In genomic region chr10:22541900-22542299, GRCh38 we compare ENCODE assay signal across 21 cellular contexts.
DNase-seq lines count a peak whose midpoint lies in the region; ATAC-seq, FAIRE-seq and TF ChIP-seq lines count a peak whose summit lies in the region.
"Had no signal": no experiment of that assay in that cellular context is flagged by ENCODE, and none has a peak within 500 bp of the region (broad histone marks: within the 10 kb centered on the region; RNA-seq: fewer than 3 reads in every experiment).

No MANE protein-coding gene starts in this region.

- no peak for DNase-seq in activated T-cell treated with anti-CD3 and anti-CD28 coated beads, Interleukin-2, amount 50 U/mL, for 72 hours
- DNase-seq in activated T-cell treated with anti-CD3 and anti-CD28 coated beads for 4 hours (no peak), H1 (ENCODE audit: low read depth in 1 of 2, low spot score in 2 of 2) (no peak), neural progenitor cell (ENCODE audit: low spot score) (no peak), prostate gland (ENCODE audit: low spot score) (no peak), DMS153 treated with DMSO at 0.1 percent for 48 hours (lab: John Stamatoyannopoulos, UW; ENCODE audit: unreplicated experiment) (no peak)
- DNase-seq in activated CD8-positive, alpha-beta T cell treated with anti-CD3 and anti-CD28 coated beads for 36 hours: no peak
- no peak for DNase-seq in stimulated activated CD8-positive, alpha-beta memory T cell treated with anti-CD3 and anti-CD28 coated beads, Interleukin-4, amount 100 ng/mL, for 48 hours
- DNase-seq: 8988T; Caco-2; GM23248; Kasumi-1; MG63; NCI-H1048; NCI-H1436; NCI-H1930; NK-92 treated with Interleukin-12 subunit alpha and Interleukin-12 subunit beta, amount 100 ng/mL, for 24 hours had no signal

- H3K4me1 ChIP-seq in H1 (replicated peaks in 1 of 4; ENCODE audit: control insufficient read depth in 3 of 4, insufficient read depth in 4 of 4, low read length in 3 of 4): no peaks in the 10 kb centered on the region
- peaks cover 5% of the 10 kb centered on the region for H3K4me1 ChIP-seq in neural progenitor cell
- H3K4me1 ChIP-seq in prostate gland (replicated peaks): no peaks in the 10 kb centered on the region
- H3K4me1 ChIP-seq: Caco-2 had no signal

- H4K20me1 ChIP-seq in H1 (replicated peaks in 1 of 2; ENCODE audit: control insufficient read depth in 1 of 2, insufficient read depth in 2 of 2, low read length in 2 of 2) (peaks cover 0 to 3% of the 10 kb centered on the region in 2 experiments), neural progenitor cell (ENCODE audit: low read depth) (no peaks in the 10 kb centered on the region)

- H3K14ac ChIP-seq in H1 (ENCODE audit: insufficient read length): no peak overlapping the region

- TF ChIP-seq RAD21 in H1 (IDR thresholded peaks at IDR 0.05 in 1 of 2, conservative IDR thresholded peaks at IDR 0.05 in 1 of 2; ENCODE audit: low read depth in 2 of 2, low read length in 2 of 2): no peak

- H2BK120ac ChIP-seq in H1 (replicated peaks; ENCODE audit: low read depth, low read length): no peak overlapping the region

- H3K23me2 ChIP-seq in H1 (ENCODE audit: low read depth, low read length): no peaks in the 10 kb centered on the region

- H3K9me3 Mint-ChIP-seq in activated T-cell treated with anti-CD3 and anti-CD28 coated beads, Interleukin-2, amount 50 U/mL, for 72 hours: no peaks in the 10 kb centered on the region
- no peaks in the 10 kb centered on the region for H3K9me3 Mint-ChIP-seq in activated CD8-positive, alpha-beta T cell treated with anti-CD3 and anti-CD28 coated beads for 36 hours
- H3K9me3 Mint-ChIP-seq in neural progenitor cell: no peaks in the 10 kb centered on the region

- peaks cover 11 to 34% of the 10 kb centered on the region in 2 donors for H3K36me3 Mint-ChIP-seq in activated T-cell treated with anti-CD3 and anti-CD28 coated beads, Interleukin-2, amount 50 U/mL, for 72 hours (ENCODE audit: insufficient read depth in 2 of 2)
- H3K36me3 Mint-ChIP-seq in activated CD8-positive, alpha-beta T cell treated with anti-CD3 and anti-CD28 coated beads for 36 hours (ENCODE audit: low read depth): peaks cover 72% of the 10 kb centered on the region
- H3K36me3 Mint-ChIP-seq in neural progenitor cell: peaks cover 23% of the 10 kb centered on the region

- H4K91ac ChIP-seq in H1 (replicated peaks; ENCODE audit: insufficient read length, low read length): no peak overlapping the region

- no peak for TF ChIP-seq EP300 in H1 (IDR thresholded peaks at IDR 0.05; ENCODE audit: borderline replicate concordance in 1 of 2, low read depth in 2 of 2, low read length in 2 of 2)

- no peak overlapping the region for H3K4me3 ChIP-seq in H1 (ENCODE audit: extremely low read depth in 1 of 4, insufficient read depth in 2 of 4, low read depth in 3 of 4, low read length in 4 of 4)
- H3K4me3 ChIP-seq in neural progenitor cell: no peak overlapping the region
- no peak overlapping the region for H3K4me3 ChIP-seq in prostate gland
- H3K4me3 ChIP-seq: GM12878, GM23248, MG63 had no signal

- no peaks in the 10 kb centered on the region for H3K27me3 ChIP-seq in H1 (replicated peaks in 1 of 4; ENCODE audit: control insufficient read depth in 3 of 4, extremely low read depth in 1 of 4, insufficient read depth in 3 of 4, low read length in 3 of 4)
- H3K27me3 ChIP-seq in neural progenitor cell: no peaks in the 10 kb centered on the region
- H3K27me3 ChIP-seq in prostate gland (replicated peaks; ENCODE audit: insufficient read depth): no peaks in the 10 kb centered on the region
- H3K27me3 ChIP-seq: MG63 had no signal

- H2AFZ ChIP-seq in H1 (ENCODE audit: low read length): no peak overlapping the region
- no peak overlapping the region for H2AFZ ChIP-seq in neural progenitor cell (replicated peaks)
- H2AFZ ChIP-seq: GM23248 had no signal

- CTCF ChIA-PET in activated CD8-positive, alpha-beta T cell treated with anti-CD3 and anti-CD28 coated beads for 36 hours (lab: Charles Lee): interaction anchor here (1.1 kb wide), 1 partner anchor 447 kb away, joined by 3 read pairs; no protein-coding TSS in a partner anchor
- CTCF ChIA-PET in H1 (lab: Charles Lee; ENCODE audit: partially characterized antibody): interaction anchor here (0.9 to 1.6 kb wide), 4 partner anchors 8 to 549 kb away, joined by 3 to 4 read pairs (median 3); no protein-coding TSS in a partner anchor

- peak overlapping the region; percentile 3 for H3K27ac Mint-ChIP-seq in activated T-cell treated with anti-CD3 and anti-CD28 coated beads, Interleukin-2, amount 50 U/mL, for 72 hours
- H3K27ac Mint-ChIP-seq in activated CD8-positive, alpha-beta T cell treated with anti-CD3 and anti-CD28 coated beads for 36 hours: peak overlapping the region; percentile 27
- peak overlapping the region; percentile 17 for H3K27ac Mint-ChIP-seq in neural progenitor cell
- H3K27ac Mint-ChIP-seq: B cell had no signal

- no peaks in the 10 kb centered on the region for H3K27me3 Mint-ChIP-seq in activated T-cell treated with anti-CD3 and anti-CD28 coated beads, Interleukin-2, amount 50 U/mL, for 72 hours (ENCODE audit: low read depth)
- no peaks in the 10 kb centered on the region for H3K27me3 Mint-ChIP-seq in activated CD8-positive, alpha-beta T cell treated with anti-CD3 and anti-CD28 coated beads for 36 hours
- peaks cover 7% of the 10 kb centered on the region for H3K27me3 Mint-ChIP-seq in neural progenitor cell (ENCODE audit: insufficient read depth, low read depth)
- H3K27me3 Mint-ChIP-seq: B cell had no signal

- no peak overlapping the region for H2AK5ac ChIP-seq in H1 (ENCODE audit: low read depth, low read length)

- POLR2A ChIA-PET in activated CD8-positive, alpha-beta T cell treated with anti-CD3 and anti-CD28 coated beads for 36 hours (lab: Charles Lee): interaction anchor here (1.0 kb wide), 2 partner anchors 43 to 351 kb away, joined by 3 to 4 read pairs; no protein-coding TSS in a partner anchor
- POLR2A ChIA-PET in H1 (lab: Charles Lee; ENCODE audit: partially characterized antibody): no interaction called here

- H3F3A ChIP-seq in neural progenitor cell (ENCODE audit: low read depth): peaks cover 8% of the 10 kb centered on the region

- H3K18ac ChIP-seq in H1 (ENCODE audit: extremely low read depth, low read length): no peak overlapping the region

- H3K36me3 ChIP-seq in H1 (ENCODE audit: control insufficient read depth in 2 of 4, insufficient read depth in 4 of 4, low read length in 3 of 4): peaks cover 4 to 35% (median 18%) of the 10 kb centered on the region in 4 experiments; a peak in 5 of 8 replicates
- H3K36me3 ChIP-seq in neural progenitor cell: no peaks in the 10 kb centered on the region
- no peaks in the 10 kb centered on the region for H3K36me3 ChIP-seq in prostate gland
- H3K36me3 ChIP-seq: MG63 had no signal

- no peak for TF ChIP-seq CTCF in activated CD8-positive, alpha-beta T cell treated with anti-CD3 and anti-CD28 coated beads for 36 hours (IDR thresholded peaks at IDR 0.05)
- TF ChIP-seq CTCF in H1 (IDR thresholded peaks at IDR 0.05; ENCODE audit: control extremely low read depth in 1 of 3, insufficient read depth in 1 of 3, low read depth in 1 of 3, low read length in 3 of 3): no peak
- no peak for TF ChIP-seq CTCF in neural progenitor cell (IDR thresholded peaks at IDR 0.05)
- TF ChIP-seq CTCF in prostate gland (IDR thresholded peaks at IDR 0.05): no peak

- no peak overlapping the region for H3K56ac ChIP-seq in H1 (replicated peaks; ENCODE audit: insufficient read length, low read depth, low read length)

- H2BK20ac ChIP-seq in H1 (ENCODE audit: low read length): no peak overlapping the region

- peak overlapping the region; percentile 31; the same call in 1 of the 2 replicates for H4K8ac ChIP-seq in H1 (ENCODE audit: extremely low read depth, insufficient read depth, low read length)

- H3K23ac ChIP-seq in H1 (ENCODE audit: insufficient read length): no peak overlapping the region

- no peaks in the 10 kb centered on the region for H3K79me1 ChIP-seq in H1 (ENCODE audit: low read depth, low read length)

- H3K9me3 ChIP-seq in H1 (ENCODE audit: insufficient read depth in 2 of 2, low read depth in 1 of 2, low read length in 1 of 2) (no peaks in the 10 kb centered on the region), neural progenitor cell (ENCODE audit: low read depth) (no peaks in the 10 kb centered on the region), prostate gland (no peaks in the 10 kb centered on the region)
- H3K9me3 ChIP-seq: Caco-2, MG63 had no signal

- intact Hi-C loops in activated CD8-positive, alpha-beta T cell treated with anti-CD3 and anti-CD28 coated beads for 36 hours (cut with micrococcal nuclease): no loop called here
- intact Hi-C loops in prostate gland (cut with DNase I): no loop called here

- WGBS in H1 (ENCODE audit: extremely low coverage in 1 of 2, insufficient coverage in 1 of 2, insufficient read length in 1 of 2, insufficient replicate concordance in 2 of 2, low coverage in 1 of 2, low lambda C conversion rate in 2 of 2, missing lambda C conversion rate in 1 of 2), 2 experiments: 92% methylated on average over 7 of the region's 10 CpGs; no CpG with 5 or more reads in 1 of the 2 experiments
- 87% methylated on average over 10 of the region's 10 CpGs for WGBS in prostate gland

- H2BK5ac ChIP-seq in H1 (ENCODE audit: low read depth, low read length): no peak overlapping the region

- H3K79me2 ChIP-seq in H1 (ENCODE audit: control insufficient read depth in 1 of 2, insufficient read depth in 2 of 2, low read length in 2 of 2) (no peaks in the 10 kb centered on the region), neural progenitor cell (ENCODE audit: low read depth) (no peaks in the 10 kb centered on the region)

- H3K4me1 Mint-ChIP-seq in activated T-cell treated with anti-CD3 and anti-CD28 coated beads, Interleukin-2, amount 50 U/mL, for 72 hours (ENCODE audit: low read depth): peaks cover 21% of the 10 kb centered on the region
- H3K4me1 Mint-ChIP-seq in activated CD8-positive, alpha-beta T cell treated with anti-CD3 and anti-CD28 coated beads for 36 hours (ENCODE audit: low read depth): peaks cover 18% of the 10 kb centered on the region
- peaks cover 34% of the 10 kb centered on the region for H3K4me1 Mint-ChIP-seq in neural progenitor cell

- H3K4me2 ChIP-seq in H1 (ENCODE audit: insufficient read depth in 1 of 2, low read depth in 2 of 2, low read length in 2 of 2): no peak overlapping the region
- no peak overlapping the region for H3K4me2 ChIP-seq in neural progenitor cell

- no peak for FAIRE-seq in H1 (lab: Jason Lieb, UNC)
- FAIRE-seq: GM12878, RCC 7860 had no signal

- H3K4ac ChIP-seq in H1 (replicated peaks; ENCODE audit: insufficient read length, low read depth, low read length): no peak overlapping the region

- H3K9ac ChIP-seq in H1 (replicated peaks in 1 of 4; ENCODE audit: extremely low read depth in 1 of 4, low read depth in 3 of 4, low read length in 3 of 4): no peak overlapping the region
- no peak overlapping the region for H3K9ac ChIP-seq in neural progenitor cell
- H3K9ac ChIP-seq: GM23248 had no signal

- H4K5ac ChIP-seq in H1 (ENCODE audit: insufficient read length, low read depth, low read length): no peak overlapping the region

- TF ChIP-seq POLR2A in H1 (IDR thresholded peaks at IDR 0.05; ENCODE audit: control extremely low read depth in 1 of 2, low read depth in 2 of 2, low read length in 2 of 2) (no peak), prostate gland (IDR thresholded peaks at IDR 0.05) (no peak)

- no peak overlapping the region for H2BK15ac ChIP-seq in H1 (ENCODE audit: low read length)

- H3K27ac ChIP-seq in H1 (ENCODE audit: low read depth, low read length) (peak overlapping the region; percentile 44; the same call in 1 of the 2 replicates), neural progenitor cell (no peak overlapping the region), prostate gland (no peak overlapping the region)
- H3K27ac ChIP-seq: GM23248 had no signal

- no peak for ATAC-seq in activated T-cell treated with anti-CD3 and anti-CD28 coated beads, Interleukin-2, amount 50 U/mL, for 72 hours (replicated peaks in 1 of 2)
- ATAC-seq in activated CD8-positive, alpha-beta T cell treated with anti-CD3 and anti-CD28 coated beads for 36 hours: no peak
- ATAC-seq: GM12878, Right ventricle myocardium inferior had no signal

- H3K4me3 Mint-ChIP-seq in activated T-cell treated with anti-CD3 and anti-CD28 coated beads, Interleukin-2, amount 50 U/mL, for 72 hours: no peak overlapping the region
- no peak overlapping the region for H3K4me3 Mint-ChIP-seq in activated CD8-positive, alpha-beta T cell treated with anti-CD3 and anti-CD28 coated beads for 36 hours
- no peak overlapping the region for H3K4me3 Mint-ChIP-seq in neural progenitor cell
- H3K4me3 Mint-ChIP-seq: B cell had no signal

- H2BK12ac ChIP-seq in H1 (ENCODE audit: low read depth, low read length): no peak overlapping the region
